ENCODE assay signal across 8 cellular contexts in the genomic region with DNA sequence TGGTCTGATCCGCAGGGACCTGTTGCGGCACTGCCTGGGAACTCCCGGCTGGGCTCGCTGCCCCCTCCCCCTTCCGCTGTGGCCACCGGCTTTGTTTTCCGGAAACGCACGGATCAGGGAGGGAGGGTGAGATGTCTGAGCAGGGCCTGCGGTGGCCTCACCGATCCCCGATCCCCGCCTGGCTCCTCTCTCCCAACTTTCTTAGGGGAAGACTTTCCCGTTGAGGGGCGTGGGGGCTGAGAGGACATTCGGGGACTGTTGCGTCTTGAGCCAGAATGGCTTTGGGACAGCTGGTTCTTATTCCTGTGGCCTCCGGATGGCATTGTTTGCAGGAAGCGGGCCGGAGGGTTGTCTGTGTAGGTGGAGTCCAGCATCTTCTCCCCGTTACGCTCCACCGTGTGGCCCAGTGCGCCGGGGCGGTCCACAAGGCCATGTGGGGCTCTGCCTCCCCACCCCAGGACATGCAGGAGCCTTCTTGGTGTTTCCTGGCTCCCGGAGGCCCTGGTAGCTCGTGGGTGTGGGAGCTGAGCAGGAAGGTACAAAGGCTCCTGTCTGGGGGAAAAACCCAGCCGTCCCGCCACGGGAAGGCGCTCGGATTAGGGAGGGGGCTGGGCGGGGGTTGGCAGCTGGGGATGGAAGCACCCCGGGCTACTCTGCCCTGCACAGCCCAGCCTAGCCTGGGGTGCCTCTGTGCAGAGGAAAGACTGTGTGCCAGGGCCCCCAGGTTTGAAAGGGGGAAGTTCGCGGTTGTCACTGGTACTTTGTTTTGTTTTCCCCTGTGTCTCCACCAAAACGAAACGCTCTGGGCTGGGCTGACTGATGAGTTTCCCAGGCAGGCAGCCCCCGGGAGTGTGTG. TPM values are rescaled to one million over a fixed set of nuclear protein-coding genes. Genes with fewer than 3 reads are reported as not detected.
DNase-seq lines count a peak whose midpoint lies in the region; ATAC-seq and TF ChIP-seq lines count a peak whose summit lies in the region.

No MANE protein-coding gene starts in this region.

- peak overlapping the region; percentile 99 for H2AK9ac ChIP-seq in IMR-90 (replicated peaks; ENCODE audit: low read depth, low read length, poor library complexity)

- peaks cover 5% of the 10 kb centered on the region; the same call in 1 of the 2 replicates for H3K9me1 ChIP-seq in IMR-90 (ENCODE audit: insufficient read depth, low read length)

- dilution Hi-C loops in IMR-90 (cut with HindIII; ENCODE audit: low sequenced_read_pairs, unreplicated experiment), result no loop called here

- H3K36me3 ChIP-seq in IMR-90 (ENCODE audit: control insufficient read depth, insufficient read depth, low read length), result peaks cover 2% of the 10 kb centered on the region; the same call in 1 of the 2 replicates

- TF ChIP-seq CTCF in IMR-90 (conservative IDR thresholded peaks at IDR 0.05; ENCODE audit: low read depth, low read length) (no peak), type B pancreatic cell (conservative IDR thresholded peaks at IDR 0.05) (no peak)

- H2BK120ac ChIP-seq in IMR-90 (ENCODE audit: low read depth, low read length), result 0 out of 2 replicates have a peak overlapping the region, but pooled peaks have one; percentile 17

- peak overlapping the region; percentile 97 for H2AK5ac ChIP-seq in IMR-90 (ENCODE audit: low read depth, low read length)

- H3K4me1 ChIP-seq in IMR-90 (ENCODE audit: control insufficient read depth, insufficient read depth, low read length), result peaks cover 10% of the 10 kb centered on the region

- peak overlapping the region; percentile 90 for H3K4me3 Mint-ChIP-seq in activated naive CD8-positive, alpha-beta T cell treated with anti-CD3 and anti-CD28 coated beads, Interleukin-2, amount 50 U/mL, for 24 hours
- H3K4me3 Mint-ChIP-seq in type B pancreatic cell, result peak overlapping the region; percentile 92

- H3K9ac ChIP-seq in IMR-90 (ENCODE audit: low read depth, low read length), result peak overlapping the region; percentile 68

- no peaks in the 10 kb centered on the region for H3K9me3 ChIP-seq in IMR-90 (ENCODE audit: control insufficient read depth, insufficient read depth, low read length)

- in situ Hi-C loops in IMR-90 (cut with MboI; ENCODE audit: low sequenced_read_pairs), result no loop called here

- peak overlapping the region; percentile 82 for H3K4ac ChIP-seq in IMR-90 (ENCODE audit: low read depth, low read length)

- ATAC-seq in IMR-90 (ENCODE audit: low read depth) (peak; percentile 49), SK-N-SH treated with all-trans-retinoic acid at 6 μM for 48 hours (peak; percentile 80), Right ventricle myocardium superior (ENCODE audit: poor library complexity) (peak; percentile 42)
- peak; percentile 63 for ATAC-seq in activated naive CD8-positive, alpha-beta T cell treated with anti-CD3 and anti-CD28 coated beads, Interleukin-2, amount 50 U/mL, for 24 hours

- POLR2A ChIA-PET in IMR-90 (lab: Charles Lee; ENCODE audit: unreplicated experiment), result no interaction called here

- peak overlapping the region; percentile 4; the same call in 1 of the 2 replicates for H3K56ac ChIP-seq in IMR-90 (ENCODE audit: extremely low read depth, insufficient read depth, low read length)

- no peaks in the 10 kb centered on the region for H3K27me3 ChIP-seq in IMR-90 (ENCODE audit: control insufficient read depth, insufficient read depth, low read length)

- H4K20me1 ChIP-seq in IMR-90 (ENCODE audit: insufficient read depth, low read length), result peaks cover 49% of the 10 kb centered on the region

- H2AFZ ChIP-seq in IMR-90 (replicated peaks; ENCODE audit: low read length, poor library complexity), result peak overlapping the region; percentile 93

- H3K27ac ChIP-seq in IMR-90 (ENCODE audit: insufficient read depth, low read length), result peak overlapping the region; percentile 87

- peak overlapping the region; percentile 73 for H3K14ac ChIP-seq in IMR-90 (replicated peaks; ENCODE audit: low read depth, low read length)

- peaks cover 5 to 49% of the 10 kb centered on the region in 2 experiments; a peak in 2 of 4 replicates for H3K79me1 ChIP-seq in IMR-90 (ENCODE audit: low read depth in 1 of 2, low read length in 2 of 2)

- DNase-seq in GF-D8 (lab: John Stamatoyannopoulos, UW) (peak; percentile 53), IMR-90 (peak; percentile 67), Right ventricle myocardium superior (peak; percentile 76), pons (ENCODE audit: low spot score) (peak; percentile 51), type B pancreatic cell (ENCODE audit: extremely low spot score, unreplicated experiment) (peak; percentile 73), T1000 (lab: John Stamatoyannopoulos, UW) (no peak)
- peak; percentile 81 for DNase-seq in activated naive CD8-positive, alpha-beta T cell treated with anti-CD3 and anti-CD28 coated beads, Interleukin-2, amount 50 U/mL, for 24 hours

- H3K9me3 Mint-ChIP-seq in activated naive CD8-positive, alpha-beta T cell treated with anti-CD3 and anti-CD28 coated beads, Interleukin-2, amount 50 U/mL, for 24 hours, result no peaks in the 10 kb centered on the region
- no peaks in the 10 kb centered on the region for H3K9me3 Mint-ChIP-seq in type B pancreatic cell

- BruUV-seq in IMR-90 (replicated peaks; lab: Mats Ljungman, UMichigan), result no TSS peak

- peak overlapping the region; percentile 61 for H3K18ac ChIP-seq in IMR-90 (ENCODE audit: low read depth, low read length)

- no peak overlapping the region; the same call in 2 of the 3 replicates for H2BK15ac ChIP-seq in IMR-90 (ENCODE audit: low read depth, low read length)

- TF ChIP-seq RAD21 in IMR-90 (IDR thresholded peaks at IDR 0.05; ENCODE audit: low read length), result no peak

- peaks cover 2% of the 10 kb centered on the region for H3K36me3 Mint-ChIP-seq in activated naive CD8-positive, alpha-beta T cell treated with anti-CD3 and anti-CD28 coated beads, Interleukin-2, amount 50 U/mL, for 24 hours (ENCODE audit: low read depth)
- H3K36me3 Mint-ChIP-seq in type B pancreatic cell, result no peaks in the 10 kb centered on the region

- CTCF ChIA-PET in IMR-90 (lab: Yijun Ruan, JAX), result no interaction called here

- H4K91ac ChIP-seq in IMR-90 (ENCODE audit: insufficient read depth, low read depth, low read length), result peak overlapping the region; percentile 90

- H2BK20ac ChIP-seq in IMR-90 (ENCODE audit: low read depth, low read length), result no peak overlapping the region

- peak overlapping the region; percentile 89 for H3K4me2 ChIP-seq in IMR-90 (ENCODE audit: low read depth, low read length)

- no peak for TF ChIP-seq POLR2A in IMR-90 (IDR thresholded peaks at IDR 0.05; ENCODE audit: low read depth, low read length)

- H3K27ac Mint-ChIP-seq in activated naive CD8-positive, alpha-beta T cell treated with anti-CD3 and anti-CD28 coated beads, Interleukin-2, amount 50 U/mL, for 24 hours, result peak overlapping the region; percentile 90
- peak overlapping the region; percentile 91 for H3K27ac Mint-ChIP-seq in type B pancreatic cell

- peak overlapping the region; percentile 88 for H2BK5ac ChIP-seq in IMR-90 (ENCODE audit: low read depth, low read length, poor library complexity, severe bottlenecking)

- intact Hi-C loops in IMR-90 (cut with micrococcal nuclease) (no loop called here), Right ventricle myocardium superior (cut with DNase I) (no loop called here)

- H3K4me3 ChIP-seq in IMR-90 (ENCODE audit: insufficient read depth, low read depth, low read length), result peak overlapping the region; percentile 72

- peak overlapping the region; percentile 72; the same call in 1 of the 2 replicates for H4K5ac ChIP-seq in IMR-90 (ENCODE audit: low read depth, low read length)

- 0% methylated on average over 7 of the region's 40 CpGs; no CpG with 5 or more reads in 1 of the 2 experiments for WGBS in IMR-90 (ENCODE audit: extremely low coverage in 2 of 2, insufficient read length in 1 of 2), 2 experiments

- H3K27me3 Mint-ChIP-seq in activated naive CD8-positive, alpha-beta T cell treated with anti-CD3 and anti-CD28 coated beads, Interleukin-2, amount 50 U/mL, for 24 hours, result no peaks in the 10 kb centered on the region
- H3K27me3 Mint-ChIP-seq in type B pancreatic cell, result no peaks in the 10 kb centered on the region

- peak overlapping the region; percentile 21 to 97 for H4K8ac ChIP-seq in IMR-90 (ENCODE audit: low read depth in 2 of 2, low read length in 2 of 2)

- H3K4me1 Mint-ChIP-seq in activated naive CD8-positive, alpha-beta T cell treated with anti-CD3 and anti-CD28 coated beads, Interleukin-2, amount 50 U/mL, for 24 hours, result peaks cover 30% of the 10 kb centered on the region
- H3K4me1 Mint-ChIP-seq in type B pancreatic cell (ENCODE audit: unreplicated experiment), result peaks cover 21% of the 10 kb centered on the region

- H3K23ac ChIP-seq in IMR-90 (ENCODE audit: low read depth, low read length), result peak overlapping the region; percentile 61

TF ChIP-seq in IMR-90, 13 proteins besides CTCF, POLR2A, EP300 and RAD21 (continues in another document):
- no peak for TF ChIP-seq NFE2L2 (IDR thresholded peaks at IDR 0.05; ENCODE audit: low read depth, low read length)

TF ChIP-seq in SK-N-SH treated with all-trans-retinoic acid at 6 μM for 48 hours, 23 proteins besides CTCF, POLR2A, EP300 and RAD21 (continues in another document):
- TF ChIP-seq TCF4 (CRISPR knock-in tag; IDR thresholded peaks at IDR 0.05; ENCODE audit: borderline replicate concordance), result no peak
- no peak for TF ChIP-seq PPARA (CRISPR knock-in tag; IDR thresholded peaks at IDR 0.05; ENCODE audit: borderline replicate concordance)

RNA-seq across cellular contexts. Expression of a gene that starts 1.3 kb away (rescaled TPM):
- total RNA-seq in IMR-90 (2012; rRNA removed) (35.6 and 38.0 TPM in 2 replicates), Right ventricle myocardium superior (24.3 TPM), type B pancreatic cell (ENCODE audit: low replicate concordance) (68.9 and 71.6 TPM in 2 replicates)
- 96.3 and 124 TPM in 2 replicates for polyA plus RNA-seq in IMR-90 (2012; rRNA removed)
- 41.7 and 73.8 TPM in 2 replicates for polyA plus RNA-seq in IMR-90 (2012; cell fraction: cytosol; rRNA removed)
- polyA plus RNA-seq in IMR-90 (2012; cell fraction: nucleus; rRNA removed; ENCODE audit: low replicate concordance), result 374 and 949 TPM in 2 replicates

RNA-seq across cellular contexts. Expression of a gene that starts 37.1 kb away (rescaled TPM):
- total RNA-seq in IMR-90 (2012; rRNA removed), result 0.28 and 0.36 TPM in 2 replicates
- 2.8 and 3.6 TPM in 2 replicates for polyA plus RNA-seq in IMR-90 (2012; rRNA removed)
- polyA plus RNA-seq in IMR-90 (2012; cell fraction: cytosol; rRNA removed), result 2.5 and 5.0 TPM in 2 replicates
- 4.0 and 16.1 TPM in 2 replicates for polyA plus RNA-seq in IMR-90 (2012; cell fraction: nucleus; rRNA removed; ENCODE audit: low replicate concordance)
- 2.1 TPM for total RNA-seq in Right ventricle myocardium superior
- 12.1 and 13.9 TPM in 2 replicates for total RNA-seq in type B pancreatic cell (ENCODE audit: low replicate concordance)

RNA-seq across cellular contexts. Expression of a gene that starts 37.1 kb away (rescaled TPM):
- total RNA-seq in IMR-90 (2012; rRNA removed) (10.8 and 16.1 TPM in 2 replicates), Right ventricle myocardium superior (16.2 TPM), type B pancreatic cell (ENCODE audit: low replicate concordance) (76.9 and 90.6 TPM in 2 replicates)
- polyA plus RNA-seq in IMR-90 (2012; rRNA removed), result 24.0 and 28.1 TPM in 2 replicates
- polyA plus RNA-seq in IMR-90 (2012; cell fraction: cytosol; rRNA removed), result 24.9 and 55.9 TPM in 2 replicates
- polyA plus RNA-seq in IMR-90 (2012; cell fraction: nucleus; rRNA removed; ENCODE audit: low replicate concordance), result 46.2 and 111 TPM in 2 replicates

RNA-seq across cellular contexts. Expression of a gene that starts 57.0 kb away (rescaled TPM):
- total RNA-seq in IMR-90 (2012; rRNA removed) (31.9 and 37.8 TPM in 2 replicates), Right ventricle myocardium superior (55.7 TPM), type B pancreatic cell (ENCODE audit: low replicate concordance) (60.4 and 62.0 TPM in 2 replicates)
- polyA plus RNA-seq in IMR-90 (2012; rRNA removed), result 76.2 and 111 TPM in 2 replicates
- 52.5 and 129 TPM in 2 replicates for polyA plus RNA-seq in IMR-90 (2012; cell fraction: cytosol; rRNA removed)
- 86.9 and 244 TPM in 2 replicates for polyA plus RNA-seq in IMR-90 (2012; cell fraction: nucleus; rRNA removed; ENCODE audit: low replicate concordance)
